ENCODE assay signal across 7 cellular contexts in the genomic region with DNA sequence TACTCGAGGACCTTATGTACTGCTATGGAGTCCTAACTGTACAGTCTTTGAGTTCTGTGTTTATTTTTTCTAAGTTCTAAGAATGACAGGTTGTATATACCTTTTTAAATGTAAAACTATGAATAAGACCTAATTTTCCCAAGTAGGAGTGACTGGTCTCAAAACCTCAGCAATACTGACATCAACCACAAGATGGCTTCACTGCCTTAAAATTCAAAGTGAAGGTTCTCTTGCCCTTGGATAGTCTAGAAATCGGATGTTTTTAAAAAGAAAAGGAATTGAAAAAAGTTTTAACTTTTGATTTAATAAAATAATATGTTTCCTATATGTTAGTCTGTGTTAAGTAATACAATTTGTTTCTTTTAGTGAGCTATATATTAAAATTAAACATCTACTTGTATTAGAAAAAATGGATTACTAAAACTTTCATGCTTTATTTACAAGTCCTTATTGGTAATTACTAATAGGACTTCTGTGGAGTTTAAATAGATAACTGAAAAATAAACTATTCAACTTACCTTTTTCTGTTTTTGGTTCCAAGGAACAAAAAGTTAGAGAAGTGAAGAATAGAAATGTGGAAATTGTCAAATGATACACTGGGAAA. TPM values are rescaled to one million over a fixed set of nuclear protein-coding genes. Genes with fewer than 3 reads are reported as not detected.
A peak's percentile ranks its signal among the peaks of the same experiment; 100 is the strongest.
DNase-seq lines count a peak whose midpoint lies in the region; ATAC-seq, FAIRE-seq and TF ChIP-seq lines count a peak whose summit lies in the region.

No MANE protein-coding gene starts in this region.

- peak; percentile 93 for FAIRE-seq in pancreas (lab: Jason Lieb, UNC)

- ATAC-seq in GM21390 (IDR thresholded peaks at IDR 0.05; ENCODE audit: unreplicated experiment) (peak; percentile 81), pancreas (peak in 3 of 4 donors; percentile 76 to 80 (median 78))

- DNase-seq in GM03348 (ENCODE audit: low spot score) (peak; percentile 58), HuH-7 (ENCODE audit: low spot score) (peak; percentile 5), SK-N-DZ (ENCODE audit: low spot score) (peak; percentile 50), fibroblast of lung (ENCODE audit: low read depth in 2 of 2) (peak; percentile 44 to 76), pancreas (peak in 1 of 6 donors; percentile 15), MG63 (no peak)

- TF ChIP-seq CTCF in fibroblast of lung (conservative IDR thresholded peaks at IDR 0.05 in 1 of 2, IDR thresholded peaks at IDR 0.05 in 1 of 2; ENCODE audit: low read depth in 1 of 2, low read length in 2 of 2) (peak; percentile 82 to 88), pancreas (IDR thresholded peaks at IDR 0.05) (peak; percentile 43 to 76 (median 58))

- H3K27me3 ChIP-seq in fibroblast of lung (ENCODE audit: control insufficient read depth, insufficient read depth, low read length) (no peaks in the 10 kb centered on the region), pancreas (no peaks in the 10 kb centered on the region), MG63 (no peaks in the 10 kb centered on the region)

- H3K9me3 ChIP-seq in fibroblast of lung (ENCODE audit: control insufficient read depth, insufficient read depth, low read depth, low read length) (no peaks in the 10 kb centered on the region), pancreas (no peaks in the 10 kb centered on the region), MG63 (no peaks in the 10 kb centered on the region)

- H4K20me1 ChIP-seq in fibroblast of lung (ENCODE audit: control insufficient read depth, extremely low read depth, insufficient read depth, low read length) = no peaks in the 10 kb centered on the region

- H3K27ac ChIP-seq in fibroblast of lung (ENCODE audit: insufficient read depth, low read length) (no peak overlapping the region), pancreas (no peak overlapping the region)

- WGBS in pancreas, 2 donors = 17 to 22% methylated on average over 2 of the region's 2 CpGs

- no peak overlapping the region for H3K9ac ChIP-seq in fibroblast of lung (ENCODE audit: insufficient read depth, low read length)

- H3K4me1 ChIP-seq in fibroblast of lung (ENCODE audit: control insufficient read depth, extremely low read depth, insufficient read depth, low read length) = no peaks in the 10 kb centered on the region
- H3K4me1 ChIP-seq in pancreas = no peaks in the 10 kb centered on the region

- intact Hi-C loops in pancreas (cut with DNase I) = no loop called here

- H3K4me2 ChIP-seq in fibroblast of lung (ENCODE audit: extremely low read depth, insufficient read depth, low read length) = no peak overlapping the region

- H2AFZ ChIP-seq in fibroblast of lung (ENCODE audit: low read length) = no peak overlapping the region

- H3K36me3 ChIP-seq in fibroblast of lung (ENCODE audit: control insufficient read depth, insufficient read depth, low read length) (no peaks in the 10 kb centered on the region), pancreas (no peaks in the 10 kb centered on the region), MG63 (no peaks in the 10 kb centered on the region)

- no peaks in the 10 kb centered on the region for H3K79me2 ChIP-seq in fibroblast of lung (ENCODE audit: control insufficient read depth, insufficient read depth, low read length)

- H3K4me3 ChIP-seq in fibroblast of lung (replicated peaks in 1 of 4; ENCODE audit: control extremely low read depth in 1 of 4, insufficient read depth in 1 of 4, low read depth in 3 of 4, low read length in 4 of 4) (no peak overlapping the region), pancreas (no peak overlapping the region), MG63 (no peak overlapping the region)

RNA-seq across cellular contexts. Expression of a gene that starts 52.0 kb away (rescaled TPM):
- 10.5 and 10.9 TPM in 2 replicates for polyA plus RNA-seq in SK-N-DZ (2014; cell fraction: cytosol; rRNA removed)
- 11.2 and 12.2 TPM in 2 replicates for polyA plus RNA-seq in SK-N-DZ (2014; cell fraction: nucleus; rRNA removed)
- total RNA-seq in fibroblast of lung = 18.8 and 21.1 TPM in 2 replicates
- 8.5 and 10.5 TPM in 2 replicates for polyA plus RNA-seq in fibroblast of lung
- polyA plus RNA-seq in fibroblast of lung (2012) = 6.5 and 8.3 TPM in 2 replicates
- 0.22 and 3.1 TPM in 2 replicates for polyA minus RNA-seq in fibroblast of lung (ENCODE audit: low replicate concordance)
- total RNA-seq in pancreas = 10 to 100 TPM; 17.8 to 24.6 (median 21.4) TPM
- 10 to 100 TPM; 12.2 to 14.3 TPM for polyA plus RNA-seq in pancreas
- total RNA-seq in MG63 (2014; rRNA removed; shearing (Covaris generic); ENCODE audit: low replicate concordance) = 4.6 and 6.1 TPM in 2 replicates
